Comparison of ENCODE assay signal across 8 cellular contexts in the genomic region with DNA sequence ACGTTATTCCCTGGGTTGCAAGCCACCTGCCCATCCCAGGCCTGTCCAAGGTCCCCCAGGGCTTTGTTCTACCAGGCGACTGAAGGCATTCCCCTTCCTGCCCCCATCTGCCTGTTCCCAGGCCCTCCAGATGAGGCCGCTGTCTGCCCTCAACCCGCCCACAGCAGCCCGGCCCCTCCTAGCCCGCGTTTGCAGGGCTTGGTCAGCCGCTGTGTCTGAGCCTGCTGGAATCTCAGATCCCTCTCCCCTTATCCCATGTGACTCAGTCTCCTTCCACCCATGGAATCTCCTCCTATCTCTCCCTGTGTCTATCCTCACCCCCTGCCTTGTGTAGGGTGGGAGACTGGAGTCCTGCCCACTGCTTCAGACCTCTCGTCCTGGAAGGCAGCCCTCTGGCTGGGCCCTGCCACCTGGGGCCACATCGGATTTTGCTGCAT.
A peak's percentile ranks its signal among the peaks of the same experiment; 100 is the strongest.
DNase-seq lines count a peak whose midpoint lies in the region; ATAC-seq and TF ChIP-seq lines count a peak whose summit lies in the region.

No MANE protein-coding gene starts in this region.

- no peak overlapping the region for H3K4me3 ChIP-seq in adrenal gland

- DNase-seq in AG09319 (ENCODE audit: extremely low read depth, low read depth) (no peak), HK-2 (ENCODE audit: unreplicated experiment) (peak; percentile 78), T-helper 1 cell (peak; percentile 36 to 61 (median 55)), adrenal gland (peak; percentile 35 to 62 (median 57)), iPS-NIHi11 (ENCODE audit: low spot score) (peak; percentile 92), SKM-1 treated with dmso at 0.1 percent for 144 hours (lab: John Stamatoyannopoulos, UW; ENCODE audit: unreplicated experiment) (no peak)
- DNase-seq in stimulated activated CD4-positive, alpha-beta T cell treated with anti-CD3 and anti-CD28 coated beads, Interleukin-4, amount 100 ng/mL, for 48 hours (ENCODE audit: low read depth in 2 of 2): peak; percentile 54 to 55

- TF ChIP-seq CTCF in AG09319 (IDR thresholded peaks at IDR 0.05; ENCODE audit: low read depth, low read length): peak; percentile 17
- peak; percentile 18 to 59 (median 54) for TF ChIP-seq CTCF in adrenal gland (IDR thresholded peaks at IDR 0.05)

- H3K27ac ChIP-seq in adrenal gland: no peak overlapping the region

- 33 to 47% (median 42%) methylated on average over 4 to 10 of the region's 10 CpGs for WGBS in adrenal gland, 4 donors

- no peaks in the 10 kb centered on the region for H3K36me3 ChIP-seq in adrenal gland (replicated peaks in 1 of 2)

- H3K27me3 ChIP-seq in adrenal gland: no peaks in the 10 kb centered on the region

- no peak for TF ChIP-seq POLR2A in adrenal gland (IDR thresholded peaks at IDR 0.05)

- no peaks in the 10 kb centered on the region for H3K4me1 ChIP-seq in adrenal gland (replicated peaks in 1 of 2)

- intact Hi-C loops in adrenal gland (cut with DNase I): no loop called here

- no peak for ATAC-seq in HG02588 (IDR thresholded peaks at IDR 0.05; ENCODE audit: unreplicated experiment)

- H3K9me3 ChIP-seq in adrenal gland (replicated peaks in 1 of 3): no peaks in the 10 kb centered on the region

Comparison
In these comparisons a context has a peak if more than half of its experiments do, and no peak if none do; other contexts are left out.
1. DNase-seq: peak in HK-2 (single experiment), T-helper 1 cell (5 of 5), adrenal gland (7 of 7), iPS-NIHi11 (single experiment) and stimulated activated CD4-positive, alpha-beta T cell treated with anti-CD3 and anti-CD28 coated beads, Interleukin-4, amount 100 ng/mL, for 48 hours (2 of 2); none in AG09319 (single experiment) and SKM-1 treated with dmso at 0.1 percent for 144 hours (single experiment).